8 cellular contexts compared by ENCODE assay signal in the genomic region with DNA sequence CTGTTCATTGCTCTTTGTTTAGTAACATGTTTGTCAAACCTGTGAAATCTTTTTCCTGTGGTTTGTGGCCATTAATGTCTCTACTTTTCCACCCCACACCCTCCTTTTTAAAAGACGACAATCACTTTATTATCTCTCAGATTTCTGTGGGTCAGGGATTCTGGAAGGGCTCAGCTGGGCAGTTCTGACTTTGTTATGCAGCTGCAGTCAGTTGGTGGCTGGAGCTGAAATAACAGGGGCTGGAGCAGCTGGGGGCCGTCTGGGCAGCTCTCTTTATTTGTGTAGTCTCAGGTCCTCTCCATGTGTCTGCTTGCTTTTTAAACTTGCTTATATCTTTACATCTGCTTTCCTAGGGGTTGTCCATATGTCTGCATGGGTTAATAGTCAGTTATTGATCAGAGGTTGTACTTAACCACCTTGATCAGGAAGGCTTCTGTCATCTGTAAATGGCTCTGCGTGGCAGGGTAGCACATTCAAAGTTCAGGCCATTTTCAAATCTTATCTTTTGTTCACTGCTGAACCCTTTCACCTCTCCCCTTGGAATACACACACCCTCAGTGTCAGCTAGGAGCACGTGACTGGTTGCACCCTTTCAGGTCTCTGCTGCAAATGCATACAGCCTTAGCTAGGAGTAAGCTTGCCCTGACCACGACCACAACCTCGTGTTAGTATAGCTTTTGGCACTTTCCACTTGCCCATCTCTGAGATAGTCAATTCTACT. TPM values are rescaled to one million over a fixed set of nuclear protein-coding genes. Genes with fewer than 3 reads are reported as not detected.
DNase-seq lines count a peak whose midpoint lies in the region; ATAC-seq, FAIRE-seq and TF ChIP-seq lines count a peak whose summit lies in the region.

No MANE protein-coding gene starts in this region.

- peak overlapping the region; percentile 67 for H3K4me2 ChIP-seq in HepG2 (ENCODE audit: low read depth, low read length)

- TF ChIP-seq EP300 in HepG2 (IDR thresholded peaks at IDR 0.05; ENCODE audit: low read depth in 2 of 2, low read length in 2 of 2) (peak in 1 of 2 experiments; percentile 50; a peak in 2 of 4 replicates), HepG2 (CRISPR knock-in tag; IDR thresholded peaks at IDR 0.05; ENCODE audit: borderline replicate concordance) (peak; percentile 29; the same call in 1 of the 2 replicates)

- H3K36me3 Mint-ChIP-seq in activated CD4-positive, alpha-beta T cell treated with anti-CD3 and anti-CD28 coated beads, Interleukin-2, amount 10 ng/mL, durations not matched to agents 24 days and 14 days (ENCODE audit: low read depth) = peaks cover 26% of the 10 kb centered on the region

- H3K36me3 ChIP-seq in HepG2 (replicated peaks in 1 of 2; ENCODE audit: control insufficient read depth in 1 of 2, insufficient read depth in 2 of 2, low read length in 2 of 2) (no peaks in the 10 kb centered on the region), thyroid gland (no peaks in the 10 kb centered on the region)

- ATAC-seq in HepG2 (peak; percentile 94), GM18505 (IDR thresholded peaks at IDR 0.05; ENCODE audit: unreplicated experiment) (no peak)
- peak; percentile 97 for ATAC-seq in stimulated activated naive CD8-positive, alpha-beta T cell treated with anti-CD3 and anti-CD28 coated beads, Interleukin-15, amount 100 ng/mL, for 72 hours

- BruUV-seq in HepG2 (replicated peaks; lab: Mats Ljungman, UMichigan) = TSS peak; percentile 89

- H3K9me3 ChIP-seq in HepG2 (ENCODE audit: low read length) (no peaks in the 10 kb centered on the region), thyroid gland (no peaks in the 10 kb centered on the region)

- H3K27me3 ChIP-seq in HepG2 (ENCODE audit: control insufficient read depth in 1 of 2, insufficient read depth in 2 of 2, low read length in 2 of 2) (no peaks in the 10 kb centered on the region), thyroid gland (no peaks in the 10 kb centered on the region)

- POLR2A ChIA-PET in HepG2 (lab: Yijun Ruan, JAX) = interaction anchor here (0.7 to 2.6 kb wide), 14 partner anchors 9 to 341 kb away, joined by 3 to 28 read pairs (median 4); a partner anchor contains a TSS

- H3K4me1 Mint-ChIP-seq in activated CD4-positive, alpha-beta T cell treated with anti-CD3 and anti-CD28 coated beads, Interleukin-2, amount 10 ng/mL, durations not matched to agents 24 days and 14 days = peaks cover 31% of the 10 kb centered on the region
- H3K4me1 Mint-ChIP-seq in stimulated activated naive CD8-positive, alpha-beta T cell treated with anti-CD3 and anti-CD28 coated beads, Interleukin-15, amount 100 ng/mL, for 72 hours = peaks cover 37% of the 10 kb centered on the region

- CTCF ChIA-PET in HepG2 (lab: Yijun Ruan, JAX; ENCODE audit: low intra/inter-chr PET ratio, low total read pairs) = no interaction called here

- H3K27ac ChIP-seq in HepG2 (ENCODE audit: extremely low read length, insufficient read depth, low read length) = peak overlapping the region; percentile 86
- no peak overlapping the region for H3K27ac ChIP-seq in thyroid gland

- in situ Hi-C loops in HepG2 (cut with HindIII; ENCODE audit: extremely low pct_ligation_motif_present, low pct_unique_long_range_greater_than_20kb) = no loop called here

- peak overlapping the region; percentile 65 for H3K4me3 Mint-ChIP-seq in activated CD4-positive, alpha-beta T cell treated with anti-CD3 and anti-CD28 coated beads, Interleukin-2, amount 10 ng/mL, durations not matched to agents 24 days and 14 days
- H3K4me3 Mint-ChIP-seq in stimulated activated naive CD8-positive, alpha-beta T cell treated with anti-CD3 and anti-CD28 coated beads, Interleukin-15, amount 100 ng/mL, for 72 hours = peak overlapping the region; percentile 45 to 68

- peaks cover under 1% of the 10 kb centered on the region for H3K9me3 Mint-ChIP-seq in activated CD4-positive, alpha-beta T cell treated with anti-CD3 and anti-CD28 coated beads, Interleukin-2, amount 10 ng/mL, durations not matched to agents 24 days and 14 days
- H3K9me3 Mint-ChIP-seq in stimulated activated naive CD8-positive, alpha-beta T cell treated with anti-CD3 and anti-CD28 coated beads, Interleukin-15, amount 100 ng/mL, for 72 hours = peaks cover 0 to 11% of the 10 kb centered on the region in 2 donors

- peak; percentile 82 for FAIRE-seq in HepG2 (lab: Jason Lieb, UNC)

- peak overlapping the region in 2 of 3 experiments; percentile 20 to 24; a peak in 2 of 6 replicates for H3K4me3 ChIP-seq in HepG2 (replicated peaks in 1 of 3; ENCODE audit: insufficient read depth in 1 of 3, low read depth in 2 of 3, low read length in 3 of 3)
- no peak overlapping the region for H3K4me3 ChIP-seq in thyroid gland (replicated peaks in 1 of 3)

- H2AFZ ChIP-seq in HepG2 (ENCODE audit: low read length) = no peak overlapping the region

- H3K27me3 Mint-ChIP-seq in activated CD4-positive, alpha-beta T cell treated with anti-CD3 and anti-CD28 coated beads, Interleukin-2, amount 10 ng/mL, durations not matched to agents 24 days and 14 days = no peaks in the 10 kb centered on the region
- no peaks in the 10 kb centered on the region for H3K27me3 Mint-ChIP-seq in stimulated activated naive CD8-positive, alpha-beta T cell treated with anti-CD3 and anti-CD28 coated beads, Interleukin-15, amount 100 ng/mL, for 72 hours

- peak in 1 of 2 experiments; percentile 25; a peak in 1 of 4 replicates for TF ChIP-seq POLR2A in HepG2 (IDR thresholded peaks at IDR 0.05; ENCODE audit: insufficient read depth in 1 of 2, low read depth in 2 of 2, low read length in 2 of 2)
- no peak for TF ChIP-seq POLR2A in GM18505 (IDR thresholded peaks at IDR 0.05; ENCODE audit: borderline replicate concordance, extremely low read depth, insufficient read depth, insufficient read length)
- no peak for TF ChIP-seq POLR2A in thyroid gland (IDR thresholded peaks at IDR 0.05)

- peak overlapping the region; percentile 55 for H3K9ac ChIP-seq in HepG2 (ENCODE audit: insufficient read depth, low read depth, low read length)

- H3K79me2 ChIP-seq in HepG2 (ENCODE audit: insufficient read depth, low read length) = peaks cover 13% of the 10 kb centered on the region

- H3K27ac Mint-ChIP-seq in activated CD4-positive, alpha-beta T cell treated with anti-CD3 and anti-CD28 coated beads, Interleukin-2, amount 10 ng/mL, durations not matched to agents 24 days and 14 days = peak overlapping the region; percentile 91
- H3K27ac Mint-ChIP-seq in stimulated activated naive CD8-positive, alpha-beta T cell treated with anti-CD3 and anti-CD28 coated beads, Interleukin-15, amount 100 ng/mL, for 72 hours = peak overlapping the region; percentile 48 to 77

- 0% methylated on average over 6 of the region's 6 CpGs for WGBS in HepG2 (ENCODE audit: low lambda C conversion rate)
- 69 to 79% methylated on average over 6 of the region's 6 CpGs for WGBS in thyroid gland, 2 donors

- TF ChIP-seq CTCF in HepG2 (CRISPR knock-in tag; IDR thresholded peaks at IDR 0.05) (no peak), thyroid gland (IDR thresholded peaks at IDR 0.05) (no peak)

- H3K4me1 ChIP-seq in HepG2 (ENCODE audit: insufficient read depth, low read length) = peaks cover 85% of the 10 kb centered on the region
- peaks cover 0 to 2% of the 10 kb centered on the region in 2 donors for H3K4me1 ChIP-seq in thyroid gland

- peak; percentile 85 for DNase-seq in activated CD4-positive, alpha-beta T cell treated with anti-CD3 and anti-CD28 coated beads, Interleukin-2, amount 10 ng/mL, durations not matched to agents 24 days and 14 days
- no peak for DNase-seq in activated CD4-positive, alpha-beta T cell treated with anti-CD3 and anti-CD28 coated beads for 1 hour
- DNase-seq in activated effector memory CD4-positive, alpha-beta T cell treated with Interleukin-2 at 50 U/mL for 16 hours = peak; percentile 8
- peak; percentile 88 for DNase-seq in HepG2 (ENCODE audit: low spot score)
- peak; percentile 15 to 76 for DNase-seq in stimulated activated naive CD8-positive, alpha-beta T cell treated with anti-CD3 and anti-CD28 coated beads, Interleukin-15, amount 100 ng/mL, for 72 hours
- DNase-seq in thyroid gland = no peak
- no peak for DNase-seq in DMS153 treated with DMSO at 0.1 percent for 48 hours (lab: John Stamatoyannopoulos, UW; ENCODE audit: unreplicated experiment)

- TF ChIP-seq RAD21 in HepG2 (CRISPR knock-in tag; IDR thresholded peaks at IDR 0.05) = no peak

- intact Hi-C loops in activated CD4-positive, alpha-beta T cell treated with anti-CD3 and anti-CD28 coated beads, Interleukin-2, amount 10 ng/mL, durations not matched to agents 24 days and 14 days (cut with micrococcal nuclease) = loop anchor here (5.0 kb wide), 1 partner anchor 53 kb away; no protein-coding TSS in a partner anchor
- intact Hi-C loops in HepG2 (cut with micrococcal nuclease; ENCODE audit: unreplicated experiment) (no loop called here), thyroid gland (cut with DNase I) (no loop called here)

- no peaks in the 10 kb centered on the region for H4K20me1 ChIP-seq in HepG2 (ENCODE audit: insufficient read depth, low read length)

RNA-seq across cellular contexts. Expression of a gene that starts 27.9 kb away (rescaled TPM):
- total RNA-seq in activated CD4-positive, alpha-beta T cell treated with anti-CD3 and anti-CD28 coated beads, Interleukin-2, amount 10 ng/mL, durations not matched to agents 24 days and 14 days = 34.0 and 37.0 TPM in 2 replicates
- total RNA-seq in HepG2 (2016; rRNA removed; fragmentation: Illumina TruSeq; extraction: Trizol) = 3.9 and 8.2 TPM in 2 replicates
- total RNA-seq in HepG2 (2016; cell fraction: cytosol; rRNA removed; fragmentation: Illumina TruSeq; extraction: Trizol; ENCODE audit: low read depth) = 3.0 and 3.6 TPM in 2 replicates
- total RNA-seq in HepG2 (2016; cell fraction: insoluble cytoplasmic fraction; rRNA removed; fragmentation: Illumina TruSeq; extraction: Trizol) = 7.3 and 9.1 TPM in 2 replicates
- total RNA-seq in HepG2 (2016; cell fraction: membrane; rRNA removed; fragmentation: Illumina TruSeq; extraction: Trizol) = 3.7 and 4.9 TPM in 2 replicates
- 4.0 and 6.6 TPM in 2 replicates for total RNA-seq in HepG2 (2016; cell fraction: nucleus; rRNA removed; fragmentation: Illumina TruSeq; extraction: Trizol)
- polyA plus RNA-seq in HepG2 (2011; rRNA removed) = 3.3 and 4.7 TPM in 2 replicates
- polyA plus RNA-seq in HepG2 (2011; cell fraction: cytosol; rRNA removed) = 3.9 and 5.2 TPM in 2 replicates
- 6.4 and 8.1 TPM in 2 replicates for polyA plus RNA-seq in HepG2 (2011; cell fraction: nucleus; rRNA removed)
- polyA plus RNA-seq in HepG2 (2012) = 3.6 and 5.8 TPM in 2 replicates
- 3.0 and 4.3 TPM in 2 replicates for polyA plus RNA-seq in HepG2 (2016; cell fraction: cytosol; fragmentation: Illumina TruSeq; extraction: Trizol; ENCODE audit: low read depth)
- 8.0 and 9.3 TPM in 2 replicates for polyA plus RNA-seq in HepG2 (2016; cell fraction: insoluble cytoplasmic fraction; fragmentation: Illumina TruSeq; extraction: Trizol; ENCODE audit: low read depth)
- 5.1 and 6.0 TPM in 2 replicates for polyA plus RNA-seq in HepG2 (2016; cell fraction: membrane; fragmentation: Illumina TruSeq; extraction: Trizol; ENCODE audit: low read depth)
- 3.9 and 7.7 TPM in 2 replicates for polyA plus RNA-seq in HepG2 (2016; cell fraction: nucleus; fragmentation: Illumina TruSeq; extraction: Trizol; ENCODE audit: insufficient read depth, low read depth)
- 5.6 and 7.5 TPM in 2 replicates for polyA minus RNA-seq in HepG2 (2011; rRNA and poly(A)+ RNA removed; ENCODE audit: low replicate concordance)
- polyA minus RNA-seq in HepG2 (2011; cell fraction: cytosol; rRNA and poly(A)+ RNA removed) = 3.8 and 3.9 TPM in 2 replicates
- polyA minus RNA-seq in HepG2 (2011; cell fraction: nucleus; rRNA and poly(A)+ RNA removed) = 12.2 and 13.7 TPM in 2 replicates
- 10 to 100 TPM; 10.3 to 23.7 (median 19.6) TPM for total RNA-seq in thyroid gland

RNA-seq across cellular contexts. Expression of a gene that starts 34.7 kb away (rescaled TPM):
- total RNA-seq in activated CD4-positive, alpha-beta T cell treated with anti-CD3 and anti-CD28 coated beads, Interleukin-2, amount 10 ng/mL, durations not matched to agents 24 days and 14 days = 0.88 and 1.1 TPM in 2 replicates
- total RNA-seq in HepG2 (2016; rRNA removed; fragmentation: Illumina TruSeq; extraction: Trizol) (4.2 and 4.4 TPM in 2 replicates), thyroid gland (10 to 100 TPM; 15.3 to 59.0 (median 37.5) TPM)
- 0.91 and 1.4 TPM in 2 replicates for total RNA-seq in HepG2 (2016; cell fraction: cytosol; rRNA removed; fragmentation: Illumina TruSeq; extraction: Trizol; ENCODE audit: low read depth)
- total RNA-seq in HepG2 (2016; cell fraction: insoluble cytoplasmic fraction; rRNA removed; fragmentation: Illumina TruSeq; extraction: Trizol) = 3.6 and 4.5 TPM in 2 replicates
- 4.4 and 4.9 TPM in 2 replicates for total RNA-seq in HepG2 (2016; cell fraction: membrane; rRNA removed; fragmentation: Illumina TruSeq; extraction: Trizol)
- 3.2 TPM in 2 replicates for total RNA-seq in HepG2 (2016; cell fraction: nucleus; rRNA removed; fragmentation: Illumina TruSeq; extraction: Trizol)
- polyA plus RNA-seq in HepG2 (2011; rRNA removed) = 1.9 TPM in 2 replicates
- 1.7 and 1.8 TPM in 2 replicates for polyA plus RNA-seq in HepG2 (2011; cell fraction: cytosol; rRNA removed)
- 0.40 and 0.69 TPM in 2 replicates for polyA plus RNA-seq in HepG2 (2011; cell fraction: nucleus; rRNA removed)
- 7.8 and 9.6 TPM in 2 replicates for polyA plus RNA-seq in HepG2 (2012)
- polyA plus RNA-seq in HepG2 (2016; cell fraction: cytosol; fragmentation: Illumina TruSeq; extraction: Trizol; ENCODE audit: low read depth) = 3.7 and 5.4 TPM in 2 replicates
- 6.7 and 7.4 TPM in 2 replicates for polyA plus RNA-seq in HepG2 (2016; cell fraction: insoluble cytoplasmic fraction; fragmentation: Illumina TruSeq; extraction: Trizol; ENCODE audit: low read depth)
- polyA plus RNA-seq in HepG2 (2016; cell fraction: membrane; fragmentation: Illumina TruSeq; extraction: Trizol; ENCODE audit: low read depth) = 8.2 and 9.1 TPM in 2 replicates
- 9.8 and 10.0 TPM in 2 replicates for polyA plus RNA-seq in HepG2 (2016; cell fraction: nucleus; fragmentation: Illumina TruSeq; extraction: Trizol; ENCODE audit: insufficient read depth, low read depth)
- polyA minus RNA-seq in HepG2 (2011; rRNA and poly(A)+ RNA removed; ENCODE audit: low replicate concordance) = 0.76 and 1.3 TPM in 2 replicates
- 1.5 and 2.0 TPM in 2 replicates for polyA minus RNA-seq in HepG2 (2011; cell fraction: cytosol; rRNA and poly(A)+ RNA removed)
- polyA minus RNA-seq in HepG2 (2011; cell fraction: nucleus; rRNA and poly(A)+ RNA removed) = 0.26 and 0.62 TPM in 2 replicates

Comparison
In these comparisons a context has a peak if more than half of its experiments do, and no peak if none do; other contexts are left out.
1. DNase-seq: peak in activated CD4-positive, alpha-beta T cell treated with anti-CD3 and anti-CD28 coated beads, Interleukin-2, amount 10 ng/mL, durations not matched to agents 24 days and 14 days (single experiment), activated effector memory CD4-positive, alpha-beta T cell treated with Interleukin-2 at 50 U/mL for 16 hours (single experiment), HepG2 (single experiment) and stimulated activated naive CD8-positive, alpha-beta T cell treated with anti-CD3 and anti-CD28 coated beads, Interleukin-15, amount 100 ng/mL, for 72 hours (2 of 2); none in activated CD4-positive, alpha-beta T cell treated with anti-CD3 and anti-CD28 coated beads for 1 hour (single experiment), thyroid gland (0 of 2) and DMS153 treated with DMSO at 0.1 percent for 48 hours (single experiment).
2. H3K4me3 ChIP-seq: peak in HepG2 (2 of 3); none in thyroid gland (0 of 3).